ENCODE assay signal across 8 cellular contexts in genomic region chr2:5696741-5697521, GRCh38. TPM values are rescaled to one million over a fixed set of nuclear protein-coding genes. Genes with fewer than 3 reads are reported as not detected.
DNase-seq lines count a peak whose midpoint lies in the region; ATAC-seq, FAIRE-seq and TF ChIP-seq lines count a peak whose summit lies in the region.

No MANE protein-coding gene starts in this region.

- no peak overlapping the region for H3K9ac ChIP-seq in skeletal muscle tissue (ENCODE audit: low read depth in 1 of 3, low read length in 3 of 3)

- no peaks in the 10 kb centered on the region for H3K36me3 ChIP-seq in skeletal muscle tissue (ENCODE audit: control insufficient read depth in 3 of 3, insufficient read depth in 3 of 3, low read length in 3 of 3)

- TF ChIP-seq CTCF in natural killer cell (IDR thresholded peaks at IDR 0.05) = no peak

- no peak for FAIRE-seq in GM19239 (lab: Jason Lieb, UNC)

- H3K4me1 Mint-ChIP-seq in natural killer cell = no peaks in the 10 kb centered on the region

- ATAC-seq in GM19328 (IDR thresholded peaks at IDR 0.05; ENCODE audit: unreplicated experiment) (peak; percentile 51), natural killer cell (no peak), sciatic nerve (no peak)

- intact Hi-C loops in head of caudate nucleus (cut with DNase I) = no loop called here
- intact Hi-C loops in natural killer cell (cut with micrococcal nuclease) = no loop called here
- intact Hi-C loops in sciatic nerve (cut with DNase I) = no loop called here

- peaks cover 5% of the 10 kb centered on the region for H3K36me3 Mint-ChIP-seq in natural killer cell

- H3K27me3 ChIP-seq in skeletal muscle tissue (ENCODE audit: control insufficient read depth in 3 of 3, insufficient read depth in 3 of 3, low read length in 3 of 3) = peaks cover 56 to 66% (median 66%) of the 10 kb centered on the region in 3 donors

- no peak overlapping the region for H3K27ac ChIP-seq in skeletal muscle tissue (ENCODE audit: low read depth, low read length)

- no peak overlapping the region for H3K27ac Mint-ChIP-seq in natural killer cell

- H3K4me3 Mint-ChIP-seq in natural killer cell = no peak overlapping the region

- no peaks in the 10 kb centered on the region for H3K9me3 Mint-ChIP-seq in natural killer cell

- peaks cover 8 to 20% (median 18%) of the 10 kb centered on the region in 3 donors for H3K4me1 ChIP-seq in skeletal muscle tissue (ENCODE audit: control insufficient read depth in 3 of 3, insufficient read depth in 3 of 3, low read length in 3 of 3)

- peak overlapping the region; percentile 41 to 51 (median 49) for H3K4me3 ChIP-seq in skeletal muscle tissue (ENCODE audit: low read length in 3 of 3)

- DNase-seq in NCI-H748 (lab: John Stamatoyannopoulos, UW; ENCODE audit: unreplicated experiment) (peak; percentile 72), head of caudate nucleus (peak in 36 of 42 donors; percentile 31 to 72 (median 56)), natural killer cell (no peak), GM19239 (ENCODE audit: insufficient read length, low spot score) (no peak), sciatic nerve (ENCODE audit: low spot score) (no peak), cerebellar cortex (ENCODE audit: low spot score) (no peak)

- peaks cover 35 to 42% of the 10 kb centered on the region in 2 donors for H3K27me3 Mint-ChIP-seq in natural killer cell (ENCODE audit: low read depth in 2 of 2)

- no peaks in the 10 kb centered on the region for H3K9me3 ChIP-seq in skeletal muscle tissue (ENCODE audit: control insufficient read depth in 3 of 3, low read length in 3 of 3)

RNA-seq across cellular contexts. Expression of gene SOX11, which starts 4.7 kb away (rescaled TPM):
- total RNA-seq in skeletal muscle tissue (18.3 TPM), natural killer cell (not detected), sciatic nerve (not detected)

Comparison
In these comparisons a context has a peak if more than half of its experiments do, and no peak if none do; other contexts are left out.
1. DNase-seq: peak in NCI-H748 (single experiment) and head of caudate nucleus (36 of 42); none in natural killer cell (single experiment), GM19239 (single experiment), sciatic nerve (single experiment) and cerebellar cortex (single experiment).
2. RNA of gene SOX11, which starts 4.7 kb away (total RNA-seq): 18.3 TPM in skeletal muscle tissue (single experiment); not detected in natural killer cell and not detected in sciatic nerve (single experiment); every median in the first group is over 10 times any median in the second.